ENCODE assay signal across 8 cellular contexts in the genomic region with DNA sequence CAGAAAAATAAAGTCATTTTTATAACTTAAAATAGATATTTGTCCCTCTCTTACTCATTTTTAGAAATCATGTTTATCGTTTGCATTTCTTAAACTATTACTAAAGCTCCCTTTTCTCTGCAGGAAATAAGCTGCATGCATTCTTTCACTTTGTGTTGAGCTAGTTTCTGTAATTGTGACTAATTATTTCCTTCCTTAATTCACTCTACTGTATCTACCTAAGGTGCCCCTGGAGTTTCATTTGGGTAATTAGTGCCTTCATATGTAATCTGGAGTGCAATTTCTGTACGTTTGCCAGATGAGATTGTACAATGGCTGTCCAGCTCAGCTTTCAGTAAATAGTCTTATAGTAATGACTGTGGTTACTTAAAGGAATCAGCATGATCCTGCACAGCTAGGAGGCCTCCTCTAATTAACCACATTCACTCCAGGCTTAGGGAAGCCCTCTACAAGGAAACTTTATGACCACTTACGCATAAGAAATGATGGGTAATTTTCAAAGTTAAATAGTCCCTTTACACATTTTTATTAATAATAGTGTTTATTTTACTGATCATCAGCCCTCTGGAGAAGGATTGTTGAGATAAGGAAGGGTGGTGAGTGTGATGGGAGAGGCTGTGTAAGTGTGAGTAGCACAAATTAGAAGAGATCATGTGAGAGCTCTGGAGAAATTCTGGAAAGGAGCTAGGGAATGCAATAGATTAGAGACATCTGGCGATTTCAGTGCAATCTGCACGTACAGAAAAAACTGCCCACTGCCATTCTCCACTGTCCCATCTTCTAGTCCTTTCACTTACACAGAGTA.
DNase-seq lines count a peak whose midpoint lies in the region; ATAC-seq and TF ChIP-seq lines count a peak whose summit lies in the region.

No MANE protein-coding gene starts in this region.

- TF ChIP-seq CTCF in vagina (IDR thresholded peaks at IDR 0.05) = no peak

- intact Hi-C loops in vagina (cut with DNase I) = no loop called here

- H3K4me3 ChIP-seq in skin epidermis (no peak overlapping the region), vagina (no peak overlapping the region)

- peak; percentile 20 for DNase-seq in stimulated activated CD4-positive, alpha-beta T cell treated with anti-CD3 and anti-CD28 coated beads, Interleukin-15, amount 100 ng/mL, for 24 hours
- no peak for DNase-seq in stimulated activated CD4-positive, alpha-beta T cell treated with anti-CD3 and anti-CD28 coated beads, Interleukin-4, amount 100 ng/mL, for 4 hours
- DNase-seq in NCI-H1930 (lab: John Stamatoyannopoulos, UW) (peak; percentile 38 to 60), astrocyte of the hippocampus (ENCODE audit: low read depth, low spot score) (peak; percentile 65), vagina (ENCODE audit: extremely low spot score in 2 of 2) (no peak), occipital lobe (lab: John Stamatoyannopoulos, UW) (no peak)

- no peak for TF ChIP-seq POLR2A in vagina (IDR thresholded peaks at IDR 0.05)

- ATAC-seq in HG02840 (IDR thresholded peaks at IDR 0.05; ENCODE audit: low FRiP score, unreplicated experiment) = peak; percentile 95

- H3K4me1 ChIP-seq in vagina = peaks cover 7% of the 10 kb centered on the region

- no peaks in the 10 kb centered on the region for H3K9me3 ChIP-seq in vagina

- H3K27ac ChIP-seq in skin epidermis = peak overlapping the region in 13 of 21 experiments; percentile 25 to 82 (median 64)
- no peak overlapping the region for H3K27ac ChIP-seq in vagina

- no peaks in the 10 kb centered on the region for H3K36me3 ChIP-seq in vagina

- H3K27me3 ChIP-seq in vagina = no peaks in the 10 kb centered on the region

Comparison
In these comparisons a context has a peak if more than half of its experiments do, and no peak if none do; other contexts are left out.
1. DNase-seq: peak in stimulated activated CD4-positive, alpha-beta T cell treated with anti-CD3 and anti-CD28 coated beads, Interleukin-15, amount 100 ng/mL, for 24 hours (single experiment), NCI-H1930 (2 of 2) and astrocyte of the hippocampus (single experiment); none in stimulated activated CD4-positive, alpha-beta T cell treated with anti-CD3 and anti-CD28 coated beads, Interleukin-4, amount 100 ng/mL, for 4 hours (0 of 2), vagina (0 of 2) and occipital lobe (single experiment).